ENCODE assay signal across 4 cellular contexts in genomic region chr9:42095929-42096328, GRCh38. TPM values are rescaled to one million over a fixed set of nuclear protein-coding genes. Genes with fewer than 3 reads are reported as not detected.
"Had no signal": no experiment of that assay in that cellular context is flagged by ENCODE, and none has a peak within 500 bp of the region (broad histone marks: within the 10 kb centered on the region; RNA-seq: fewer than 3 reads in every experiment).

No MANE protein-coding gene starts in this region.

RNA-seq across cellular contexts. Expression of gene CNTNAP3B, which starts 33.3 kb away (rescaled TPM):
- total RNA-seq: naive thymus-derived CD8-positive, alpha-beta T cell; natural killer cell; natural killer cell treated with Interleukin-12 subunit alpha and Interleukin-12 subunit beta and Interleukin-15 and Interleukin-18, amount 100 ng/mL, for 72 hours had no signal
- polyA plus RNA-seq: naive thymus-derived CD4-positive, alpha-beta T cell; naive thymus-derived CD8-positive, alpha-beta T cell had no signal
